In the genomic region with DNA sequence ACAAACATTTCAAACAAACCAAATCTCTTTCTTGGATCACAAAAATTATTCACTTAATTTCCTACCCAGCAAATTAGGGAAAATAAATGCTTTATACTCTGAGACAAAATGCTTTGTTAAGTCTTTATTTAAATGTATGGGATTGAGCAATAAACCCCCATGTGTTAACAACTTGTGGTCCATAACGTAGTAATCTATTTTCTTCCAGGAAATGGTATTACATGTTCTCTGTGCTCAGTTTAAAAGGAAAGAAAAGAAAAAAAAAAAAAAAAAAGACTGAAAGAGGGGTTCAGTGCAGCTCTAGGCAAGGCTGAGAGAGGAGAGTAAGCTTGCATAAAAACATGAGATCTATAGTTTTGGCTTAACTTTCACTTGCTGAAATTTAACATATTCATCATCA, we compare ENCODE assay signal across 19 cellular contexts.
"Had no signal": no experiment of that assay in that cellular context is flagged by ENCODE, and none has a peak within 500 bp of the region (broad histone marks: within the 10 kb centered on the region; RNA-seq: fewer than 3 reads in every experiment).

No MANE protein-coding gene starts in this region.

- H3K4me3 Mint-ChIP-seq: activated CD8-positive, alpha-beta T cell treated with anti-CD3 and anti-CD28 coated beads, Interleukin-2, amount 10 ng/mL, durations not matched to agents 7 days and 5 days; activated T-helper 17 cell treated with anti-CD3 and anti-CD28 coated beads, Interleukin-2, amount 50 U/mL, for 72 hours; effector memory CD8-positive, alpha-beta T cell; type B pancreatic cell had no signal

- H3K36me3 Mint-ChIP-seq: activated naive CD4-positive, alpha-beta T cell treated with anti-CD3 and anti-CD28 coated beads, Interleukin-2, amount 50 U/mL, for 72 hours had no signal

- H3K27me3 Mint-ChIP-seq: activated T-helper 17 cell treated with anti-CD3 and anti-CD28 coated beads, Interleukin-2, amount 50 U/mL, for 72 hours; effector memory CD8-positive, alpha-beta T cell; type B pancreatic cell had no signal

- H3K9me3 Mint-ChIP-seq: activated naive CD4-positive, alpha-beta T cell treated with anti-CD3 and anti-CD28 coated beads, Interleukin-2, amount 50 U/mL, for 72 hours; activated T-helper 17 cell treated with anti-CD3 and anti-CD28 coated beads, Interleukin-2, amount 50 U/mL, for 72 hours; effector memory CD8-positive, alpha-beta T cell; type B pancreatic cell had no signal

- H3K9ac ChIP-seq: parathyroid adenoma had no signal

- H3K4me1 Mint-ChIP-seq: activated T-helper 17 cell treated with anti-CD3 and anti-CD28 coated beads, Interleukin-2, amount 50 U/mL, for 72 hours had no signal

- H3K36me3 ChIP-seq: thoracic aorta had no signal

- H3K27ac Mint-ChIP-seq: activated CD8-positive, alpha-beta T cell treated with anti-CD3 and anti-CD28 coated beads, Interleukin-2, amount 10 ng/mL, durations not matched to agents 7 days and 5 days; activated naive CD4-positive, alpha-beta T cell treated with anti-CD3 and anti-CD28 coated beads, Interleukin-2, amount 50 U/mL, for 72 hours; activated T-helper 17 cell treated with anti-CD3 and anti-CD28 coated beads, Interleukin-2, amount 50 U/mL, for 72 hours; type B pancreatic cell had no signal

- DNase-seq: activated CD4-positive, alpha-beta T cell treated with anti-CD3 and anti-CD28 coated beads for 1 hour; activated CD4-positive, alpha-beta T cell treated with anti-CD3 and anti-CD28 coated beads, Interleukin-2, amount 50 U/mL, for 1 hour; activated CD8-positive, alpha-beta T cell treated with anti-CD3 and anti-CD28 coated beads, Interleukin-2, amount 10 ng/mL, durations not matched to agents 7 days and 5 days; central memory CD4-positive, alpha-beta T cell; effector memory CD8-positive, alpha-beta T cell; gastrocnemius medialis; hippocampal formation; mesenchymal stem cell; nucleus accumbens; right cardiac atrium; stimulated activated CD4-positive, alpha-beta T cell treated with anti-CD3 and anti-CD28 coated beads, Interleukin-4, amount 100 ng/mL, for 24 hours; stimulated activated naive CD4-positive, alpha-beta T cell treated with Interleukin-2 at 50 U/mL for 16 hours had no signal

- H3K27me3 ChIP-seq: gastrocnemius medialis, vagina had no signal

- H3K4me1 ChIP-seq: gastrocnemius medialis, parathyroid adenoma, vagina had no signal

- ATAC-seq: activated CD8-positive, alpha-beta T cell treated with anti-CD3 and anti-CD28 coated beads, Interleukin-2, amount 10 ng/mL, durations not matched to agents 7 days and 5 days; activated naive CD4-positive, alpha-beta T cell treated with anti-CD3 and anti-CD28 coated beads, Interleukin-2, amount 50 U/mL, for 72 hours; activated T-helper 17 cell treated with anti-CD3 and anti-CD28 coated beads, Interleukin-2, amount 50 U/mL, for 72 hours; effector memory CD8-positive, alpha-beta T cell; esophagus mucosa; gastrocnemius medialis; right cardiac atrium had no signal

- H3K4me3 ChIP-seq: gastrocnemius medialis, thoracic aorta, vagina had no signal

- H3K9me3 ChIP-seq: gastrocnemius medialis, thoracic aorta, vagina had no signal

- H3K27ac ChIP-seq: gastrocnemius medialis, parathyroid adenoma, thoracic aorta, vagina had no signal
